Comparison of ENCODE assay signal across 16 cellular contexts in genomic region chr7:13024323-13024722, GRCh38.
"Had no signal": no experiment of that assay in that cellular context is flagged by ENCODE, and none has a peak within 500 bp of the region (broad histone marks: within the 10 kb centered on the region; RNA-seq: fewer than 3 reads in every experiment).

No MANE protein-coding gene starts in this region.

- H3K36me3 Mint-ChIP-seq: naive thymus-derived CD8-positive, alpha-beta T cell had no signal

- H3K4me1 Mint-ChIP-seq: activated CD4-positive, alpha-beta memory T cell treated with anti-CD3 and anti-CD28 coated beads, Interleukin-2, amount 10 ng/mL, durations not matched to agents 7 days and 5 days; activated CD4-positive, alpha-beta T cell treated with anti-CD3 and anti-CD28 coated beads for 36 hours; naive thymus-derived CD8-positive, alpha-beta T cell had no signal

- DNase-seq: activated CD4-positive, alpha-beta memory T cell treated with anti-CD3 and anti-CD28 coated beads, Interleukin-2, amount 10 ng/mL, durations not matched to agents 7 days and 5 days; activated CD4-positive, alpha-beta T cell treated with anti-CD3 and anti-CD28 coated beads for 36 hours; activated effector memory CD4-positive, alpha-beta T cell treated with Interleukin-2 at 50 U/mL for 16 hours; activated naive CD4-positive, alpha-beta T cell treated with anti-CD3 and anti-CD28 coated beads, Interleukin-2, amount 50 U/mL, for 16 hours; activated T-cell treated with anti-CD3 and anti-CD28 coated beads, Interleukin-2, amount 50 U/mL, for 24 hours; hypothalamus; kidney; left ventricle myocardium inferior; mesenchymal stem cell; naive thymus-derived CD8-positive, alpha-beta T cell; retina; stimulated activated CD4-positive, alpha-beta T cell treated with anti-CD3 and anti-CD28 coated beads, Interleukin-15, amount 100 ng/mL, for 24 hours; stimulated activated CD4-positive, alpha-beta T cell treated with anti-CD3 and anti-CD28 coated beads, Interleukin-4, amount 100 ng/mL, for 24 hours; stimulated activated naive CD4-positive, alpha-beta T cell; T-helper 1 cell; transverse colon had no signal

- H3K27ac Mint-ChIP-seq: activated CD4-positive, alpha-beta memory T cell treated with anti-CD3 and anti-CD28 coated beads, Interleukin-2, amount 10 ng/mL, durations not matched to agents 7 days and 5 days; activated CD4-positive, alpha-beta T cell treated with anti-CD3 and anti-CD28 coated beads for 36 hours; activated T-cell treated with anti-CD3 and anti-CD28 coated beads, Interleukin-2, amount 50 U/mL, for 24 hours; naive thymus-derived CD8-positive, alpha-beta T cell had no signal

- H3K4me3 Mint-ChIP-seq: activated CD4-positive, alpha-beta memory T cell treated with anti-CD3 and anti-CD28 coated beads, Interleukin-2, amount 10 ng/mL, durations not matched to agents 7 days and 5 days; activated CD4-positive, alpha-beta T cell treated with anti-CD3 and anti-CD28 coated beads for 36 hours; activated T-cell treated with anti-CD3 and anti-CD28 coated beads, Interleukin-2, amount 50 U/mL, for 24 hours; naive thymus-derived CD8-positive, alpha-beta T cell had no signal

- H3K27me3 Mint-ChIP-seq: activated CD4-positive, alpha-beta memory T cell treated with anti-CD3 and anti-CD28 coated beads, Interleukin-2, amount 10 ng/mL, durations not matched to agents 7 days and 5 days had no signal

- H3K9me3 Mint-ChIP-seq: activated CD4-positive, alpha-beta memory T cell treated with anti-CD3 and anti-CD28 coated beads, Interleukin-2, amount 10 ng/mL, durations not matched to agents 7 days and 5 days; activated T-cell treated with anti-CD3 and anti-CD28 coated beads, Interleukin-2, amount 50 U/mL, for 24 hours; naive thymus-derived CD8-positive, alpha-beta T cell had no signal
